Comparison of ENCODE assay signal across 8 cellular contexts in genomic region chrX:81377329-81377728, GRCh38.
DNase-seq lines count a peak whose midpoint lies in the region; ATAC-seq, FAIRE-seq and TF ChIP-seq lines count a peak whose summit lies in the region.

No MANE protein-coding gene starts in this region.

- no peak for TF ChIP-seq POLR2A in breast epithelium (IDR thresholded peaks at IDR 0.05)

- H3K27ac ChIP-seq in breast epithelium = no peak overlapping the region

- ATAC-seq in HG03342 (IDR thresholded peaks at IDR 0.05; ENCODE audit: unreplicated experiment) (peak; percentile 57), HG03565 (IDR thresholded peaks at IDR 0.05; ENCODE audit: unreplicated experiment) (no peak)

- no peak overlapping the region for H3K4me3 ChIP-seq in breast epithelium

- intact Hi-C loops in breast epithelium (cut with DNase I; ENCODE audit: low total_unique reads) = no loop called here
- intact Hi-C loops in activated T-helper 1 cell treated with anti-CD3 and anti-CD28 coated beads, Interleukin-12 subunit alpha, Interleukin-12 subunit beta, Interleukin-2, Interleukin-4 antibody, amounts not matched to agents 30 ng/mL and 10 ng/mL and 1 ng/mL, durations not matched to agents 14 hours and 24 hours and 36 hours (cut with micrococcal nuclease) = loop anchor here (1.0 to 2.0 kb wide), 2 partner anchors 203 to 501 kb away; no protein-coding TSS in a partner anchor

- H3K4me3 Mint-ChIP-seq in activated T-helper 1 cell treated with anti-CD3 and anti-CD28 coated beads, Interleukin-12 subunit alpha, Interleukin-12 subunit beta, Interleukin-2, Interleukin-4 antibody, amounts not matched to agents 30 ng/mL and 10 ng/mL and 1 ng/mL, durations not matched to agents 14 hours and 24 hours and 36 hours = no peak overlapping the region

- H3K36me3 ChIP-seq in breast epithelium = no peaks in the 10 kb centered on the region

- FAIRE-seq in D721Med (lab: Jason Lieb, UNC) = peak; percentile 55

- peaks cover 2% of the 10 kb centered on the region for H3K27me3 Mint-ChIP-seq in activated T-helper 1 cell treated with anti-CD3 and anti-CD28 coated beads, Interleukin-12 subunit alpha, Interleukin-12 subunit beta, Interleukin-2, Interleukin-4 antibody, amounts not matched to agents 30 ng/mL and 10 ng/mL and 1 ng/mL, durations not matched to agents 14 hours and 24 hours and 36 hours (ENCODE audit: insufficient read depth)

- no peaks in the 10 kb centered on the region for H3K4me1 Mint-ChIP-seq in activated T-helper 1 cell treated with anti-CD3 and anti-CD28 coated beads, Interleukin-12 subunit alpha, Interleukin-12 subunit beta, Interleukin-2, Interleukin-4 antibody, amounts not matched to agents 30 ng/mL and 10 ng/mL and 1 ng/mL, durations not matched to agents 14 hours and 24 hours and 36 hours (ENCODE audit: low read depth)

- no peak for DNase-seq in D721Med (ENCODE audit: insufficient read length, low spot score)
- DNase-seq in breast epithelium (ENCODE audit: low spot score in 2 of 2) = no peak
- DNase-seq in midbrain (lab: John Stamatoyannopoulos, UW) = peak; percentile 24
- no peak for DNase-seq in activated T-helper 1 cell treated with anti-CD3 and anti-CD28 coated beads, Interleukin-12 subunit alpha, Interleukin-12 subunit beta, Interleukin-2, Interleukin-4 antibody, amounts not matched to agents 30 ng/mL and 10 ng/mL and 1 ng/mL, durations not matched to agents 14 hours and 24 hours and 36 hours (ENCODE audit: low spot score)
- no peak for DNase-seq in SKM-1 (lab: John Stamatoyannopoulos, UW; ENCODE audit: unreplicated experiment)
- DNase-seq in ureter (ENCODE audit: low spot score) = no peak

- no peaks in the 10 kb centered on the region for H3K9me3 ChIP-seq in breast epithelium

- peak; percentile 47 for TF ChIP-seq CTCF in D721Med (IDR thresholded peaks at IDR 0.05; ENCODE audit: insufficient read depth, missing control alignments)
- peak; percentile 32 to 35 (median 34) for TF ChIP-seq CTCF in breast epithelium (IDR thresholded peaks at IDR 0.05)

- H3K9me3 Mint-ChIP-seq in activated T-helper 1 cell treated with anti-CD3 and anti-CD28 coated beads, Interleukin-12 subunit alpha, Interleukin-12 subunit beta, Interleukin-2, Interleukin-4 antibody, amounts not matched to agents 30 ng/mL and 10 ng/mL and 1 ng/mL, durations not matched to agents 14 hours and 24 hours and 36 hours = no peaks in the 10 kb centered on the region

- no peak overlapping the region for H3K27ac Mint-ChIP-seq in activated T-helper 1 cell treated with anti-CD3 and anti-CD28 coated beads, Interleukin-12 subunit alpha, Interleukin-12 subunit beta, Interleukin-2, Interleukin-4 antibody, amounts not matched to agents 30 ng/mL and 10 ng/mL and 1 ng/mL, durations not matched to agents 14 hours and 24 hours and 36 hours

- no peaks in the 10 kb centered on the region for H3K4me1 ChIP-seq in breast epithelium

- H3K27me3 ChIP-seq in breast epithelium = peaks cover 0 to 10% of the 10 kb centered on the region in 2 donors

- no peaks in the 10 kb centered on the region for H3K36me3 Mint-ChIP-seq in activated T-helper 1 cell treated with anti-CD3 and anti-CD28 coated beads, Interleukin-12 subunit alpha, Interleukin-12 subunit beta, Interleukin-2, Interleukin-4 antibody, amounts not matched to agents 30 ng/mL and 10 ng/mL and 1 ng/mL, durations not matched to agents 14 hours and 24 hours and 36 hours (ENCODE audit: low read depth)
